8 cellular contexts compared by ENCODE assay signal in the genomic region with DNA sequence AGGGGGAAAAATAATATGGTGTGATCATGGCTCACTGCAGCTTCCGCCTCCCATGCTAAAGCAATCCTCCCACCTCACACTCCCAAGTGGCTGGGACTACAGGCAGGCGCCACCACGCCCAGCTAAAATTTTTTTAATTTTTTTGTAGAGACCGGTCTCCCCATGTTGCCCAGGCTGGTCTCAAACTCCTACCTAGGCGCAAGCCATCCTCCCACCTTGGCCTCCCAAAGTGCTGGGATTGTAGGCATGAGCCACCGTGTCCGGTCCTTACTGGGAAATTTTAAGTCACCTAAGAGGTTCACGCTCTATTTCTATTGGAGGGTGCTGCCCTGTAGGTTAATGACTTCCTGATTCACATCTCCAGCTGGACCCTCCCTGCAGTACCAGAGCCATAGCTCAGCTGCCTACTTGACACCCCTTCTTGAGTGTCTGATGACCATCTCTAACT. TPM values are rescaled to one million over a fixed set of nuclear protein-coding genes. Genes with fewer than 3 reads are reported as not detected.
DNase-seq lines count a peak whose midpoint lies in the region; ATAC-seq and TF ChIP-seq lines count a peak whose summit lies in the region.

No MANE protein-coding gene starts in this region.

- no peaks in the 10 kb centered on the region for H3K9me3 Mint-ChIP-seq in T-cell
- H3K9me3 Mint-ChIP-seq in progenitor cell of endocrine pancreas (ENCODE audit: low read depth), result no peaks in the 10 kb centered on the region

- peak overlapping the region; percentile 70 to 92 for H3K27ac Mint-ChIP-seq in T-cell
- peak overlapping the region; percentile 14 for H3K27ac Mint-ChIP-seq in progenitor cell of endocrine pancreas

- CTCF ChIA-PET in T-cell (lab: Charles Lee), result interaction anchor here in 1 of 2 donors (0.7 to 1.7 kb wide), 5 partner anchors 10 to 266 kb away, joined by 3 to 10 read pairs (median 4); partner anchors contain the start of gene SNTA1

- H3K4me1 Mint-ChIP-seq in T-cell (peaks cover 53 to 63% (median 57%) of the 10 kb centered on the region in 3 donors), progenitor cell of endocrine pancreas (ENCODE audit: low read depth) (peaks cover 16% of the 10 kb centered on the region)

- H3K4me3 Mint-ChIP-seq in T-cell (peak overlapping the region; percentile 92 to 98 (median 93)), progenitor cell of endocrine pancreas (ENCODE audit: low read depth) (peak overlapping the region; percentile 93)

- H3K36me3 Mint-ChIP-seq in T-cell (peaks cover 3% of the 10 kb centered on the region), progenitor cell of endocrine pancreas (ENCODE audit: insufficient read depth) (no peaks in the 10 kb centered on the region)

- DNase-seq in NCI-H82 (lab: John Stamatoyannopoulos, UW) (peak; percentile 54), NCI-H82 treated with DMSO at 0.1 percent for 48 hours (lab: John Stamatoyannopoulos, UW; ENCODE audit: unreplicated experiment) (no peak), T-cell (no peak), fibroblast of mammary gland (ENCODE audit: low read depth) (peak; percentile 33), progenitor cell of endocrine pancreas (ENCODE audit: low spot score, unreplicated experiment) (no peak), activated gamma-delta T cell (lab: John Stamatoyannopoulos, UW) (no peak), D341Med (ENCODE audit: low spot score) (no peak), HuH-7.5 (ENCODE audit: low spot score) (no peak)

- H3K27me3 Mint-ChIP-seq in T-cell, result no peaks in the 10 kb centered on the region
- no peaks in the 10 kb centered on the region for H3K27me3 Mint-ChIP-seq in progenitor cell of endocrine pancreas

- peak in 1 of 4 experiments; percentile 11 for ATAC-seq in T-cell (replicated peaks in 1 of 4)

- POLR2A ChIA-PET in T-cell (lab: Charles Lee), result interaction anchor here in 1 of 2 donors (0.6 kb wide), 2 partner anchors 41 to 591 kb away, joined by 3 to 5 read pairs; no protein-coding TSS in a partner anchor

- TF ChIP-seq CTCF in fibroblast of mammary gland (conservative IDR thresholded peaks at IDR 0.05; ENCODE audit: control insufficient read depth, insufficient read depth, low read depth, low read length) (no peak), progenitor cell of endocrine pancreas (IDR thresholded peaks at IDR 0.05; ENCODE audit: unreplicated experiment) (no peak)

- peak overlapping the region; percentile 81 for H3K4me3 ChIP-seq in fibroblast of mammary gland (ENCODE audit: control insufficient read depth, low read depth, low read length)

RNA-seq across cellular contexts. Expression of gene CDK5RAP1, which starts 0.6 kb away (rescaled TPM):
- 10 to 100 TPM; 42.1 to 54.3 (median 49.1) TPM for total RNA-seq in T-cell
- 59.6 and 63.7 TPM in 2 replicates for total RNA-seq in progenitor cell of endocrine pancreas

RNA-seq across cellular contexts. Expression of gene SNTA1, which starts 41.6 kb away (rescaled TPM):
- total RNA-seq in T-cell, result 1 to 10 TPM; 4.4 to 7.8 (median 5.5) TPM
- total RNA-seq in progenitor cell of endocrine pancreas, result 5.8 and 6.7 TPM in 2 replicates

Comparison
In these comparisons a context has a peak if more than half of its experiments do, and no peak if none do; other contexts are left out.
1. DNase-seq: peak in NCI-H82 (single experiment) and fibroblast of mammary gland (single experiment); none in NCI-H82 treated with DMSO at 0.1 percent for 48 hours (single experiment), T-cell (0 of 34), progenitor cell of endocrine pancreas (single experiment), activated gamma-delta T cell (single experiment), D341Med (single experiment) and HuH-7.5 (single experiment).